Comparison of ENCODE assay signal across 24 cellular contexts in genomic region chr7:131409129-131409766, GRCh38.
DNase-seq lines count a peak whose midpoint lies in the region; TF ChIP-seq lines count a peak whose summit lies in the region.
"Had no signal": no experiment of that assay in that cellular context is flagged by ENCODE, and none has a peak within 500 bp of the region (broad histone marks: within the 10 kb centered on the region; RNA-seq: fewer than 3 reads in every experiment).

No MANE protein-coding gene starts in this region.

- peaks cover under 1% of the 10 kb centered on the region for H3K79me1 ChIP-seq in mesendoderm (ENCODE audit: low read length)

- H3K18ac ChIP-seq in mesendoderm (ENCODE audit: low read length): no peak overlapping the region

- H3K79me2 ChIP-seq in mesendoderm (ENCODE audit: control insufficient read depth, insufficient read depth, low read length) (no peaks in the 10 kb centered on the region), OCI-LY7 (ENCODE audit: insufficient read depth, low read depth, low read length) (no peaks in the 10 kb centered on the region; the same call in 1 of the 2 replicates)

- H3K56ac ChIP-seq in mesendoderm (ENCODE audit: low read length): no peak overlapping the region

- H3K27me3 ChIP-seq in HUES64 (ENCODE audit: insufficient read depth, low read length) (no peaks in the 10 kb centered on the region), iPS DF 6.9 (ENCODE audit: control insufficient read depth, insufficient read depth, low read length) (no peaks in the 10 kb centered on the region), mesendoderm (ENCODE audit: insufficient read depth, low read length, poor library complexity) (no peaks in the 10 kb centered on the region)

- no peaks in the 10 kb centered on the region for H3K9me2 ChIP-seq in OCI-LY7 (ENCODE audit: insufficient read depth, low read length)

- WGBS in HUES64: 29% methylated on average over 5 of the region's 5 CpGs
- WGBS in iPS DF 6.9 (ENCODE audit: insufficient coverage, insufficient read length): no CpG with 5 or more reads among the region's 5 CpGs
- no CpG with 5 or more reads among the region's 5 CpGs for WGBS in mesendoderm (ENCODE audit: extremely low coverage, insufficient coverage, low lambda C conversion rate)

- no peak overlapping the region for H2BK5ac ChIP-seq in mesendoderm (ENCODE audit: low read length)

- H3K9me3 ChIP-seq in ES-I3 (ENCODE audit: control insufficient read depth, insufficient read depth, low read length): no peaks in the 10 kb centered on the region
- no peaks in the 10 kb centered on the region for H3K9me3 ChIP-seq in HUES64 (ENCODE audit: insufficient read depth, low read depth, low read length)
- H3K9me3 ChIP-seq in iPS DF 6.9 (ENCODE audit: control insufficient read depth, insufficient read depth, low read length): no peaks in the 10 kb centered on the region
- H3K9me3 ChIP-seq in OCI-LY7 (ENCODE audit: low read length): no peaks in the 10 kb centered on the region

- H3K4me2 ChIP-seq in mesendoderm (ENCODE audit: low read length) (no peak overlapping the region), OCI-LY7 (ENCODE audit: low read length) (no peak overlapping the region)

- H3K4me3 ChIP-seq in HUES64 (ENCODE audit: low read length) (peak overlapping the region; percentile 18), iPS DF 6.9 (ENCODE audit: low read length) (no peak overlapping the region), mesendoderm (ENCODE audit: low read length) (no peak overlapping the region), OCI-LY7 (ENCODE audit: low read depth, low read length, poor library complexity, severe bottlenecking) (no peak overlapping the region)
- H3K4me3 ChIP-seq: GM12878, SK-N-MC had no signal

- no peak overlapping the region for H3K23ac ChIP-seq in mesendoderm (ENCODE audit: low read length)

- H2BK15ac ChIP-seq in mesendoderm (replicated peaks; ENCODE audit: low read depth): no peak overlapping the region

- POLR2A ChIA-PET in HEK293T (lab: Yijun Ruan, JAX) (no interaction called here), OCI-LY7 (lab: Charles Lee) (no interaction called here)

- CTCF ChIA-PET in HEK293T (lab: Yijun Ruan, JAX): no interaction called here
- CTCF ChIA-PET in OCI-LY7 (lab: Charles Lee; ENCODE audit: unreplicated experiment): no interaction called here

- H3K4me1 ChIP-seq in ES-I3 (ENCODE audit: insufficient read depth, low read length): peaks cover 15% of the 10 kb centered on the region; the same call in 1 of the 2 replicates
- H3K4me1 ChIP-seq in HUES64 (ENCODE audit: insufficient read depth, low read length): peaks cover 58% of the 10 kb centered on the region
- H3K4me1 ChIP-seq in iPS DF 6.9 (ENCODE audit: control insufficient read depth, insufficient read depth, low read length): no peaks in the 10 kb centered on the region
- H3K4me1 ChIP-seq in mesendoderm (ENCODE audit: control insufficient read depth, low read depth, low read length): no peaks in the 10 kb centered on the region
- no peaks in the 10 kb centered on the region for H3K4me1 ChIP-seq in OCI-LY7 (ENCODE audit: insufficient read depth, low read length, poor library complexity, severe bottlenecking)

- H2AK5ac ChIP-seq in mesendoderm (ENCODE audit: low read length): no peak overlapping the region

- H3K27ac ChIP-seq in HUES64 (ENCODE audit: low read depth, low read length) (peak overlapping the region; percentile 79), iPS DF 6.9 (ENCODE audit: low read length) (peak overlapping the region; percentile 51), mesendoderm (ENCODE audit: low read depth, low read length) (no peak overlapping the region), OCI-LY7 (ENCODE audit: low read depth, low read length, poor library complexity, severe bottlenecking) (no peak overlapping the region)
- H3K27ac ChIP-seq: RWPE1, SK-N-MC had no signal

- H2AFZ ChIP-seq in OCI-LY7 (ENCODE audit: low read length): no peak overlapping the region

- H4K20me1 ChIP-seq in OCI-LY7 (ENCODE audit: insufficient read depth, low read length): no peaks in the 10 kb centered on the region

- H3K9ac ChIP-seq in ES-I3 (ENCODE audit: low read depth, low read length): 0 out of 2 replicates have a peak overlapping the region, but pooled peaks have one; percentile 5
- H3K9ac ChIP-seq in HUES64 (ENCODE audit: low read depth, low read length): 0 out of 2 replicates have a peak overlapping the region, but pooled peaks have one; percentile 30
- H3K9ac ChIP-seq in mesendoderm (ENCODE audit: low read length): no peak overlapping the region

- no peak for TF ChIP-seq CTCF in OCI-LY7 (conservative IDR thresholded peaks at IDR 0.05; ENCODE audit: low read length)

- no peak overlapping the region for H3K4ac ChIP-seq in mesendoderm (ENCODE audit: low read depth, low read length)

- H4K8ac ChIP-seq in mesendoderm (ENCODE audit: low read depth, low read length): no peak overlapping the region

- BruUV-seq in OCI-LY7 (replicated peaks; lab: Mats Ljungman, UMichigan): no TSS peak

- no peak overlapping the region for H4K5ac ChIP-seq in mesendoderm (ENCODE audit: low read length)

- H2BK120ac ChIP-seq in mesendoderm (ENCODE audit: low read depth, low read length): no peak overlapping the region

- intact Hi-C loops in OCI-LY7 (cut with micrococcal nuclease; ENCODE audit: unreplicated experiment): no loop called here

- DNase-seq in iPS DF 6.9 (ENCODE audit: low read depth, low spot score) (no peak), mesendoderm (peak; percentile 13), HEK293T (ENCODE audit: extremely low spot score) (no peak), OCI-LY7 (ENCODE audit: low spot score) (no peak), EL (no peak)
- DNase-seq in activated naive CD4-positive, alpha-beta T cell treated with Interleukin-2 at 50 U/mL for 16 hours: no peak
- DNase-seq: AML-193; C1 segment of cervical spinal cord; CD8-positive, alpha-beta T cell; DMS53; GOT3; Kasumi-1; NCI-H1417; NCI-H187; NCI-H2227 treated with DMSO at 0.1 percent for 48 hours; NCI-H510A; NCI-H748 treated with DMSO at 0.1 percent for 48 hours; SHP77 treated with DMSO at 0.1 percent for 48 hours; SW 1271 had no signal

- H3K36me3 ChIP-seq in ES-I3 (ENCODE audit: insufficient read depth, low read length): no peaks in the 10 kb centered on the region
- H3K36me3 ChIP-seq in HUES64 (ENCODE audit: insufficient read depth, low read length): peaks cover 28% of the 10 kb centered on the region
- H3K36me3 ChIP-seq in iPS DF 6.9 (ENCODE audit: control insufficient read depth, insufficient read depth, low read length): no peaks in the 10 kb centered on the region
- no peaks in the 10 kb centered on the region for H3K36me3 ChIP-seq in mesendoderm (ENCODE audit: control insufficient read depth, insufficient read depth, low read length)
- H3K36me3 ChIP-seq in OCI-LY7 (ENCODE audit: insufficient read depth, low read length): peaks cover 5% of the 10 kb centered on the region

TF ChIP-seq in HEK293T, 16 proteins besides CTCF, POLR2A, EP300 and RAD21:
- TF ChIP-seq HDGF (IDR thresholded peaks at IDR 0.05; ENCODE audit: borderline replicate concordance) (no peak), L3MBTL2 (conservative IDR thresholded peaks at IDR 0.05) (no peak), ZNF384 (IDR thresholded peaks at IDR 0.05) (no peak), ELF4 (IDR thresholded peaks at IDR 0.05) (no peak), LEF1 (IDR thresholded peaks at IDR 0.05; ENCODE audit: borderline replicate concordance) (no peak), PKNOX1 (IDR thresholded peaks at IDR 0.05) (no peak), FOXM1 (IDR thresholded peaks at IDR 0.05; ENCODE audit: borderline replicate concordance) (no peak), FOXA1 (IDR thresholded peaks at IDR 0.05) (no peak), SP1 (IDR thresholded peaks at IDR 0.05) (no peak), SUZ12 (IDR thresholded peaks at IDR 0.05) (no peak), NFRKB (IDR thresholded peaks at IDR 0.05) (no peak), BHLHE40 (IDR thresholded peaks at IDR 0.05; ENCODE audit: borderline replicate concordance) (no peak), FOXK2 (IDR thresholded peaks at IDR 0.05) (no peak), ARNT (IDR thresholded peaks at IDR 0.05) (no peak)

Comparison
In these comparisons a context has a peak if more than half of its experiments do, and no peak if none do; other contexts are left out.
1. H3K27ac ChIP-seq: peak in HUES64 (single experiment) and iPS DF 6.9 (single experiment); none in mesendoderm (single experiment) and OCI-LY7 (single experiment).